ENCODE assay signal across 24 cellular contexts in the genomic region with DNA sequence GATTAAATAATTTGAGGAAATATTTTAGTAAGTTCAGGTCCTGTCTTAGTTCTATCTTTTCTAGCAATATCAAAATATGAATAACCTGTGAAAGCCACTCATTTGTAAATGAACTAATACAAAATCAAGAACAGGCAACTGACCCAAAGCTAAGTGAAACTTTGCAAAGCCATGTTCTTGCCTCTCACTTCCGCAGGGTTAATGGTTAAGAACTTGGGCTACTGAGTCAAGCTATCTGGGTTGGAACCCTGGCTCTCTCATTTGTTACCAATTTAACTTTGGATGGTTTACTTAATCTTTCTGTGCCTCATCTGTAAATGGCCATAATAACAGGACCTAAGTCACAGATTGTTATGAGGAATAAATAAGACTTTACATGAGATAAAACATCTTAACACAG. TPM values are rescaled to one million over a fixed set of nuclear protein-coding genes. Genes with fewer than 3 reads are reported as not detected.
DNase-seq lines count a peak whose midpoint lies in the region; ATAC-seq, FAIRE-seq and TF ChIP-seq lines count a peak whose summit lies in the region.
"Had no signal": no experiment of that assay in that cellular context is flagged by ENCODE, and none has a peak within 500 bp of the region (broad histone marks: within the 10 kb centered on the region; RNA-seq: fewer than 3 reads in every experiment).

No MANE protein-coding gene starts in this region.

- H3K9me3 ChIP-seq in right atrium auricular region (no peaks in the 10 kb centered on the region), iPS-18a (ENCODE audit: control insufficient read depth, low read depth, low read length) (no peaks in the 10 kb centered on the region), smooth muscle cell (replicated peaks; ENCODE audit: low read depth) (no peaks in the 10 kb centered on the region)
- H3K9me3 ChIP-seq: suprapubic skin had no signal

- no peak for ATAC-seq in left cardiac atrium
- ATAC-seq in HG03520 (IDR thresholded peaks at IDR 0.05; ENCODE audit: unreplicated experiment): no peak
- ATAC-seq in HG03095 (IDR thresholded peaks at IDR 0.05; ENCODE audit: unreplicated experiment): no peak
- ATAC-seq: activated CD8-positive, alpha-beta T cell treated with anti-CD3 and anti-CD28 coated beads, Interleukin-2, amount 10 ng/mL, durations not matched to agents 7 days and 5 days; naive thymus-derived CD4-positive, alpha-beta T cell; stimulated activated effector memory CD8-positive, alpha-beta T cell treated with anti-CD3 and anti-CD28 coated beads, Interleukin-12 subunit alpha, Interleukin-12 subunit beta, amount 100 ng/mL, for 72 hours; T-cell had no signal

- H3K27ac ChIP-seq in right atrium auricular region (peak overlapping the region; percentile 95 to 97), iPS-18a (ENCODE audit: low read length) (no peak overlapping the region), smooth muscle cell (ENCODE audit: low read depth) (no peak overlapping the region)
- H3K27ac ChIP-seq: C4-2B, epithelial cell of prostate, suprapubic skin had no signal

- H4K20me1 ChIP-seq in smooth muscle cell (ENCODE audit: low read depth): peaks cover 10% of the 10 kb centered on the region

- no peak for TF ChIP-seq CTCF in right atrium auricular region (IDR thresholded peaks at IDR 0.05)
- TF ChIP-seq CTCF in smooth muscle cell (IDR thresholded peaks at IDR 0.05; ENCODE audit: borderline replicate concordance, insufficient read depth, poor library complexity, severe bottlenecking): no peak

- 86% methylated on average over 1 of the region's 1 CpG for WGBS in smooth muscle cell (ENCODE audit: low lambda C conversion rate)

- peaks cover 0 to 12% of the 10 kb centered on the region in 2 donors for H3K4me1 ChIP-seq in right atrium auricular region
- H3K4me1 ChIP-seq in iPS-18a (ENCODE audit: control insufficient read depth, low read depth, low read length): peaks cover 27% of the 10 kb centered on the region
- H3K4me1 ChIP-seq in smooth muscle cell (ENCODE audit: low read depth): peaks cover 31% of the 10 kb centered on the region

- peak; percentile 84 for FAIRE-seq in RCC 7860 (lab: Jason Lieb, UNC)
- FAIRE-seq: kidney had no signal

- H3K4me2 ChIP-seq in smooth muscle cell: peak overlapping the region; percentile 90

- peak overlapping the region in 1 of 2 donors; percentile 90 for H3K4me3 ChIP-seq in right atrium auricular region
- H3K4me3 ChIP-seq in iPS-18a (ENCODE audit: low read length): peak overlapping the region; percentile 40
- peak overlapping the region; percentile 5 for H3K4me3 ChIP-seq in smooth muscle cell
- H3K4me3 ChIP-seq: suprapubic skin had no signal

- H3K36me3 ChIP-seq in right atrium auricular region: no peaks in the 10 kb centered on the region
- no peaks in the 10 kb centered on the region for H3K36me3 ChIP-seq in iPS-18a (ENCODE audit: control insufficient read depth, low read depth, low read length)
- no peaks in the 10 kb centered on the region for H3K36me3 ChIP-seq in smooth muscle cell (ENCODE audit: low read depth)
- H3K36me3 ChIP-seq: suprapubic skin had no signal

- no peak overlapping the region for H2AFZ ChIP-seq in smooth muscle cell (ENCODE audit: low read depth)

- H3K9ac ChIP-seq in iPS-18a (ENCODE audit: low read length) (peak overlapping the region; percentile 21), smooth muscle cell (ENCODE audit: low read depth) (no peak overlapping the region)

- no peak for DNase-seq in right atrium auricular region (ENCODE audit: low spot score)
- DNase-seq in left cardiac atrium: no peak
- DNase-seq in RCC 7860 (ENCODE audit: low spot score): no peak
- DNase-seq in smooth muscle cell (lab: John Stamatoyannopoulos, UW; ENCODE audit: unreplicated experiment): no peak
- DNase-seq in NCI-H2171 treated with DMSO at 0.1 percent for 48 hours (lab: John Stamatoyannopoulos, UW): no peak
- DNase-seq: activated CD4-positive, alpha-beta T cell treated with anti-CD3 and anti-CD28 coated beads for 1 hour; activated CD8-positive, alpha-beta T cell treated with anti-CD3 and anti-CD28 coated beads, Interleukin-2, amount 10 ng/mL, durations not matched to agents 7 days and 5 days; activated naive CD4-positive, alpha-beta T cell treated with anti-CD3 and anti-CD28 coated beads for 36 hours; activated T-cell treated with anti-CD3 and anti-CD28 coated beads, Interleukin-2, amount 50 U/mL, for 1 hour; central memory CD4-positive, alpha-beta T cell; KG1; kidney; naive thymus-derived CD4-positive, alpha-beta T cell; NCI-H1694; NCI-H526 treated with DMSO at 0.1 percent for 48 hours; stimulated activated CD4-positive, alpha-beta T cell treated with anti-CD3 and anti-CD28 coated beads, Interleukin-2, amount 100 ng/mL, for 24 hours; T-cell had no signal

- no peaks in the 10 kb centered on the region for H3K27me3 ChIP-seq in right atrium auricular region
- H3K27me3 ChIP-seq in iPS-18a (ENCODE audit: control insufficient read depth, insufficient read depth, low read length): peaks cover 8% of the 10 kb centered on the region
- H3K27me3 ChIP-seq in smooth muscle cell (ENCODE audit: low read depth): no peaks in the 10 kb centered on the region
- H3K27me3 ChIP-seq: suprapubic skin had no signal

- H3K79me2 ChIP-seq in smooth muscle cell (ENCODE audit: low read depth): peaks cover 39% of the 10 kb centered on the region

- intact Hi-C loops in left cardiac atrium (cut with DNase I): loop anchor here in 1 of 2 donors (5.0 kb wide), 1 partner anchor 123 kb away; no protein-coding TSS in a partner anchor

- H3F3A ChIP-seq in smooth muscle cell (ENCODE audit: low read depth): peaks cover 13% of the 10 kb centered on the region

RNA-seq across cellular contexts. Expression of gene KIF21A, which starts 2.8 kb away (rescaled TPM):
- total RNA-seq in right atrium auricular region (10 to 100 TPM; 50.4 to 51.9 TPM), left cardiac atrium (10 to 100 TPM; 31.9 to 40.0 TPM), smooth muscle cell (28.8 and 29.7 TPM in 2 replicates)
- 9.2 and 11.5 TPM in 2 replicates for polyA plus RNA-seq in smooth muscle cell

Comparison
In these comparisons a context has a peak if more than half of its experiments do, and no peak if none do; other contexts are left out.
1. H3K27ac ChIP-seq: peak in right atrium auricular region (2 of 2); none in iPS-18a (single experiment) and smooth muscle cell (single experiment).